In the genomic region with DNA sequence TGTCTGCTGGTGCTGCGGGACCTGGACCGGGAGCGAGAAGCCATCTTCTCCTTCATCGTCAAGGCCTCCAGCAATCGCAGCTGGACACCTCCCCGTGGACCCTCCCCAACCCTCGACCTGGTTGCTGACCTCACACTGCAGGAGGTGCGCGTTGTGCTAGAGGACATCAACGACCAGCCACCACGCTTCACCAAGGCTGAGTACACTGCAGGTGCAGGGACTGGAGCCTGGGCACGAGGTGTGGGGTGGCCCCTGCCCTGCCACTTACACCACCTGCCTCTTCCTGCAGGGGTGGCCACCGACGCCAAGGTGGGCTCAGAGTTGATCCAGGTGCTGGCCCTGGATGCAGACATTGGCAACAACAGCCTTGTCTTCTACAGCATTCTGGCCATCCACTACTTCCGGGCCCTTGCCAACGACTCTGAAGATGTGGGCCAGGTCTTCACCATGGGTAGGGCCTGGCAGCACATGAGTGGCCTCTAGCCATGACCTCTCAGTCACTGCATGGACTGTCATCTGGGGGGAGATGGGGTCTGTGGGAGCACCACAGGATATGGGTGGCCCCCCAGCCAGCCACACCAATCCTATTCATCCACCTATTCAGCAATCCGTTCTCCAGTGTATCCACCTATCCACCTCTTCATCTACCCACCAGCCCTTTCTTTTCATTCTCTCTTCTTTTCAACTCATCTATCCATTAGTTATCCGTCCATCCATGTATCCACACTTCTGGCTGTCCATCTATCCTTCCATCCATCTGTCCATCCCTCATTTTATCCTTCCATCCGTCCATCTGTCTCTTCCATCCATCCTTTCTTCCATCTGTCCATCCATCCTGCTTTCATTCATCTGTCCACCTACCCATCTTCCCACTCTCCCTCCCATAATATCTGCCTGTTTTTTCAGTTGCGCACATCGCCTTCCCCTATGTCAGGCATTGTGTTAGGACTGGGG, we compare ENCODE assay signal across 21 cellular contexts. TPM values are rescaled to one million over a fixed set of nuclear protein-coding genes. Genes with fewer than 3 reads are reported as not detected.
DNase-seq lines count a peak whose midpoint lies in the region; ATAC-seq, FAIRE-seq and TF ChIP-seq lines count a peak whose summit lies in the region.
"Had no signal": no experiment of that assay in that cellular context is flagged by ENCODE, and none has a peak within 500 bp of the region (broad histone marks: within the 10 kb centered on the region; RNA-seq: fewer than 3 reads in every experiment).

No MANE protein-coding gene starts in this region.

- H3K4me2 ChIP-seq in IMR-90 (ENCODE audit: low read depth, low read length) (no peak overlapping the region), osteoblast (ENCODE audit: insufficient read depth, low read length) (no peak overlapping the region)
- H3K4me2 ChIP-seq: GM23338 had no signal

- no peaks in the 10 kb centered on the region; the same call in 1 of the 2 replicates for H3K9me1 ChIP-seq in IMR-90 (ENCODE audit: insufficient read depth, low read length)

- no peak for TF ChIP-seq POLR2A in IMR-90 (IDR thresholded peaks at IDR 0.05; ENCODE audit: low read depth, low read length)

- dilution Hi-C loops in IMR-90 (cut with HindIII; ENCODE audit: low sequenced_read_pairs, unreplicated experiment): no loop called here

- CTCF ChIA-PET in CD8-positive, alpha-beta T cell (lab: Charles Lee): interaction anchor here (1.2 kb wide), 2 partner anchors 99 to 424 kb away, joined by 3 to 7 read pairs; no protein-coding TSS in a partner anchor
- CTCF ChIA-PET in IMR-90 (lab: Yijun Ruan, JAX): no interaction called here
- CTCF ChIA-PET in activated CD4-positive, alpha-beta T cell treated with anti-CD3 and anti-CD28 coated beads for 36 hours (lab: Charles Lee): interaction anchor here (0.8 kb wide), 1 partner anchor 34 kb away, joined by 4 read pairs; no protein-coding TSS in a partner anchor

- H3K23ac ChIP-seq in IMR-90 (ENCODE audit: low read depth, low read length): no peak overlapping the region

- no peak overlapping the region for H2BK5ac ChIP-seq in IMR-90 (ENCODE audit: low read depth, low read length, poor library complexity, severe bottlenecking)

- H4K20me1 ChIP-seq in IMR-90 (ENCODE audit: insufficient read depth, low read length) (peaks cover 10% of the 10 kb centered on the region; the same call in 1 of the 2 replicates), osteoblast (ENCODE audit: insufficient read depth, low read length) (no peaks in the 10 kb centered on the region)

- no peak for TF ChIP-seq CTCF in CD8-positive, alpha-beta T cell (IDR thresholded peaks at IDR 0.05)
- no peak for TF ChIP-seq CTCF in IMR-90 (conservative IDR thresholded peaks at IDR 0.05; ENCODE audit: low read depth, low read length)
- no peak for TF ChIP-seq CTCF in bronchial epithelial cell (IDR thresholded peaks at IDR 0.05; ENCODE audit: insufficient read depth, low read length, severe bottlenecking)
- no peak for TF ChIP-seq CTCF in osteoblast (IDR thresholded peaks at IDR 0.05; ENCODE audit: extremely low read depth, low read depth, low read length)

- no peak for ATAC-seq in CD8-positive, alpha-beta T cell
- no peak for ATAC-seq in IMR-90 (ENCODE audit: low read depth)
- no peak for ATAC-seq in activated CD4-positive, alpha-beta T cell treated with anti-CD3 and anti-CD28 coated beads for 36 hours
- ATAC-seq in Right ventricle myocardium superior (ENCODE audit: poor library complexity): no peak
- ATAC-seq: GM23338 had no signal

- no peak overlapping the region for H3K4me3 Mint-ChIP-seq in CD8-positive, alpha-beta T cell
- H3K4me3 Mint-ChIP-seq in activated CD4-positive, alpha-beta T cell treated with anti-CD3 and anti-CD28 coated beads for 36 hours: no peak overlapping the region
- H3K4me3 Mint-ChIP-seq: CD4-positive, CD25-positive, alpha-beta regulatory T cell; GM23338; HFFc6; IgD-negative memory B cell had no signal

- H2AK5ac ChIP-seq in IMR-90 (ENCODE audit: low read depth, low read length): no peak overlapping the region

- H4K5ac ChIP-seq in IMR-90 (ENCODE audit: low read depth, low read length): no peak overlapping the region

- H2BK120ac ChIP-seq in IMR-90 (ENCODE audit: low read depth, low read length): no peak overlapping the region

- no peak overlapping the region for H4K8ac ChIP-seq in IMR-90 (ENCODE audit: low read depth in 2 of 2, low read length in 2 of 2)

- POLR2A ChIA-PET in CD8-positive, alpha-beta T cell (lab: Charles Lee): no interaction called here
- POLR2A ChIA-PET in IMR-90 (lab: Charles Lee; ENCODE audit: unreplicated experiment): no interaction called here
- POLR2A ChIA-PET in activated CD4-positive, alpha-beta T cell treated with anti-CD3 and anti-CD28 coated beads for 36 hours (lab: Charles Lee): no interaction called here

- WGBS in IMR-90 (ENCODE audit: extremely low coverage in 2 of 2, insufficient read length in 1 of 2), 2 experiments: 84% methylated on average over 9 of the region's 21 CpGs; no CpG with 5 or more reads in 1 of the 2 experiments

- peaks cover 8% of the 10 kb centered on the region for H3K36me3 Mint-ChIP-seq in CD8-positive, alpha-beta T cell
- H3K36me3 Mint-ChIP-seq in activated CD4-positive, alpha-beta T cell treated with anti-CD3 and anti-CD28 coated beads for 36 hours (ENCODE audit: low read depth): no peaks in the 10 kb centered on the region
- H3K36me3 Mint-ChIP-seq: IgD-negative memory B cell had no signal

- no peaks in the 10 kb centered on the region for H3K9me3 Mint-ChIP-seq in CD8-positive, alpha-beta T cell
- no peaks in the 10 kb centered on the region for H3K9me3 Mint-ChIP-seq in activated CD4-positive, alpha-beta T cell treated with anti-CD3 and anti-CD28 coated beads for 36 hours (ENCODE audit: low read depth)
- H3K9me3 Mint-ChIP-seq: CD4-positive, CD25-positive, alpha-beta regulatory T cell; GM23338; HFFc6; IgD-negative memory B cell had no signal

- peaks cover 2% of the 10 kb centered on the region for H3K4me1 Mint-ChIP-seq in CD8-positive, alpha-beta T cell (ENCODE audit: low read depth)
- peaks cover 4% of the 10 kb centered on the region for H3K4me1 Mint-ChIP-seq in activated CD4-positive, alpha-beta T cell treated with anti-CD3 and anti-CD28 coated beads for 36 hours

- H3K79me2 ChIP-seq in osteoblast (ENCODE audit: insufficient read depth, low read length): no peaks in the 10 kb centered on the region

- H3K4me3 ChIP-seq in CD8-positive, alpha-beta T cell (ENCODE audit: low read depth, low read length): no peak overlapping the region
- no peak overlapping the region for H3K4me3 ChIP-seq in IMR-90 (ENCODE audit: insufficient read depth, low read depth, low read length)
- H3K4me3 ChIP-seq in bronchial epithelial cell (ENCODE audit: low read depth, low read length): no peak overlapping the region
- H3K4me3 ChIP-seq in osteoblast (ENCODE audit: insufficient read depth, low read length): no peak overlapping the region
- H3K4me3 ChIP-seq: GM23338 had no signal

- DNase-seq in CD8-positive, alpha-beta T cell: no peak
- DNase-seq in IMR-90: no peak
- no peak for DNase-seq in bronchial epithelial cell (ENCODE audit: low read depth)
- peak; percentile 58 for DNase-seq in osteoblast (ENCODE audit: insufficient read length, low spot score, missing footprints)
- no peak for DNase-seq in activated CD4-positive, CD25-positive, alpha-beta regulatory T cell (lab: John Stamatoyannopoulos, UW)
- DNase-seq in activated CD4-positive, alpha-beta T cell treated with anti-CD3 and anti-CD28 coated beads for 36 hours: no peak
- DNase-seq in Right ventricle myocardium superior: no peak
- DNase-seq in NCI-H2029 treated with DMSO at 0.1 percent for 48 hours (lab: John Stamatoyannopoulos, UW): no peak
- DNase-seq: BE2C; C1 segment of cervical spinal cord; Caco-2; CD4-positive, CD25-positive, alpha-beta regulatory T cell; DMS153; DMS79 treated with DMSO at 0.1 percent for 48 hours; GF-D8; HCEC 1CT; HFFc6 had no signal

- no peaks in the 10 kb centered on the region for H3K27me3 Mint-ChIP-seq in CD8-positive, alpha-beta T cell (ENCODE audit: low read depth)
- no peaks in the 10 kb centered on the region for H3K27me3 Mint-ChIP-seq in activated CD4-positive, alpha-beta T cell treated with anti-CD3 and anti-CD28 coated beads for 36 hours
- H3K27me3 Mint-ChIP-seq: CD4-positive, CD25-positive, alpha-beta regulatory T cell; IgD-negative memory B cell had no signal

- H2AK9ac ChIP-seq in IMR-90 (replicated peaks; ENCODE audit: low read depth, low read length, poor library complexity): peak overlapping the region; percentile 60

- no peak overlapping the region for H3K27ac ChIP-seq in CD8-positive, alpha-beta T cell (ENCODE audit: low read depth, low read length)
- H3K27ac ChIP-seq in IMR-90 (ENCODE audit: insufficient read depth, low read length): no peak overlapping the region
- no peak overlapping the region for H3K27ac ChIP-seq in osteoblast (ENCODE audit: low read depth, low read length)

- no peak overlapping the region for H3K14ac ChIP-seq in IMR-90 (replicated peaks; ENCODE audit: low read depth, low read length)

- H3K27ac Mint-ChIP-seq in CD8-positive, alpha-beta T cell: peak overlapping the region; percentile 6
- H3K27ac Mint-ChIP-seq in activated CD4-positive, alpha-beta T cell treated with anti-CD3 and anti-CD28 coated beads for 36 hours: no peak overlapping the region
- H3K27ac Mint-ChIP-seq: GM23338, HFFc6 had no signal

- no peaks in the 10 kb centered on the region for H3K79me1 ChIP-seq in IMR-90 (ENCODE audit: low read depth in 1 of 2, low read length in 2 of 2)

- in situ Hi-C loops in IMR-90 (cut with MboI; ENCODE audit: low sequenced_read_pairs): no loop called here

- no peak overlapping the region for H3K4ac ChIP-seq in IMR-90 (ENCODE audit: low read depth, low read length)

- FAIRE-seq in bronchial epithelial cell (lab: Jason Lieb, UNC): peak; percentile 23
- FAIRE-seq: H54, HTR-8/SVneo had no signal

- no peaks in the 10 kb centered on the region for H3K9me3 ChIP-seq in CD8-positive, alpha-beta T cell (ENCODE audit: low read length)
- H3K9me3 ChIP-seq in IMR-90 (ENCODE audit: control insufficient read depth, insufficient read depth, low read length) (no peaks in the 10 kb centered on the region), osteoblast (ENCODE audit: low read depth, low read length) (no peaks in the 10 kb centered on the region)
- H3K9me3 ChIP-seq: BE2C, Caco-2 had no signal

- H3K27me3 ChIP-seq in CD8-positive, alpha-beta T cell (ENCODE audit: insufficient read depth, low read length): no peaks in the 10 kb centered on the region
- peaks cover 21% of the 10 kb centered on the region for H3K27me3 ChIP-seq in IMR-90 (ENCODE audit: control insufficient read depth, insufficient read depth, low read length)
- no peaks in the 10 kb centered on the region for H3K27me3 ChIP-seq in bronchial epithelial cell (ENCODE audit: control insufficient read depth, insufficient read depth, low read length)
- H3K27me3 ChIP-seq in osteoblast (ENCODE audit: insufficient read depth, low read length): peaks cover 17% of the 10 kb centered on the region
- H3K27me3 ChIP-seq: BE2C had no signal

- no peak overlapping the region for H4K91ac ChIP-seq in IMR-90 (ENCODE audit: insufficient read depth, low read depth, low read length)

- no peak overlapping the region for H3K18ac ChIP-seq in IMR-90 (ENCODE audit: low read depth, low read length)

- TF ChIP-seq RAD21 in IMR-90 (IDR thresholded peaks at IDR 0.05; ENCODE audit: low read length): no peak

- H3K9ac ChIP-seq in IMR-90 (ENCODE audit: low read depth, low read length): no peak overlapping the region

- no peak overlapping the region for H2BK15ac ChIP-seq in IMR-90 (ENCODE audit: low read depth, low read length)

- H2AFZ ChIP-seq in IMR-90 (replicated peaks; ENCODE audit: low read length, poor library complexity) (no peak overlapping the region), osteoblast (ENCODE audit: low read length) (no peak overlapping the region)
- H2AFZ ChIP-seq: GM23338 had no signal

- H3K56ac ChIP-seq in IMR-90 (ENCODE audit: extremely low read depth, insufficient read depth, low read length): no peak overlapping the region

- intact Hi-C loops in CD8-positive, alpha-beta T cell (cut with DNase I, micrococcal nuclease): no loop called here
- intact Hi-C loops in IMR-90 (cut with micrococcal nuclease): no loop called here
- intact Hi-C loops in activated CD4-positive, alpha-beta T cell treated with anti-CD3 and anti-CD28 coated beads for 36 hours (cut with DNase I, micrococcal nuclease): no loop called here
- intact Hi-C loops in Right ventricle myocardium superior (cut with DNase I): loop anchor here (10.0 kb wide), 1 partner anchor 423 kb away; no protein-coding TSS in a partner anchor

- BruUV-seq in IMR-90 (replicated peaks; lab: Mats Ljungman, UMichigan): no TSS peak

- H2BK20ac ChIP-seq in IMR-90 (ENCODE audit: low read depth, low read length): no peak overlapping the region

- peaks cover 4% of the 10 kb centered on the region for H3K4me1 ChIP-seq in CD8-positive, alpha-beta T cell (ENCODE audit: insufficient read depth, low read length)
- H3K4me1 ChIP-seq in IMR-90 (ENCODE audit: control insufficient read depth, insufficient read depth, low read length) (no peaks in the 10 kb centered on the region), osteoblast (ENCODE audit: insufficient read depth, low read length) (no peaks in the 10 kb centered on the region)
- H3K4me1 ChIP-seq: Caco-2 had no signal

- no peaks in the 10 kb centered on the region for H3K36me3 ChIP-seq in CD8-positive, alpha-beta T cell (ENCODE audit: insufficient read depth, low read length)
- H3K36me3 ChIP-seq in IMR-90 (ENCODE audit: control insufficient read depth, insufficient read depth, low read length) (no peaks in the 10 kb centered on the region), bronchial epithelial cell (ENCODE audit: control insufficient read depth, insufficient read depth, low read length) (no peaks in the 10 kb centered on the region), osteoblast (ENCODE audit: insufficient read depth, low read length) (no peaks in the 10 kb centered on the region)
- H3K36me3 ChIP-seq: BE2C had no signal

RNA-seq across cellular contexts. Expression of a gene that starts 34.5 kb away (rescaled TPM):
- 10 to 100 TPM; 57.3 to 61.7 TPM for total RNA-seq in CD8-positive, alpha-beta T cell
- total RNA-seq in IMR-90 (2012; rRNA removed) (5.0 and 5.3 TPM in 2 replicates), bronchial epithelial cell (6.8 and 7.9 TPM in 2 replicates), osteoblast (69.5 and 75.3 TPM in 2 replicates), Right ventricle myocardium superior (116 TPM)
- polyA plus RNA-seq in IMR-90 (2012; rRNA removed): 23.8 and 25.1 TPM in 2 replicates
- polyA plus RNA-seq in IMR-90 (2012; cell fraction: cytosol; rRNA removed): 17.6 and 24.1 TPM in 2 replicates
- 10.6 and 25.6 TPM in 2 replicates for polyA plus RNA-seq in IMR-90 (2012; cell fraction: nucleus; rRNA removed; ENCODE audit: low replicate concordance)
- 100 to 1,000 TPM in 1 of 2 experiments, 10 to 100 TPM in 1; 78.2 to 104 TPM for total RNA-seq in activated CD4-positive, alpha-beta T cell treated with anti-CD3 and anti-CD28 coated beads for 36 hours

RNA-seq across cellular contexts. Expression of a gene that starts 43.2 kb away (rescaled TPM):
- 100 to 1,000 TPM; 156 to 161 TPM for total RNA-seq in CD8-positive, alpha-beta T cell
- 216 and 221 TPM in 2 replicates for total RNA-seq in IMR-90 (2012; rRNA removed)
- 876 TPM in 2 replicates for polyA plus RNA-seq in IMR-90 (2012; rRNA removed)
- polyA plus RNA-seq in IMR-90 (2012; cell fraction: cytosol; rRNA removed): 905 and 937 TPM in 2 replicates
- 546 and 844 TPM in 2 replicates for polyA plus RNA-seq in IMR-90 (2012; cell fraction: nucleus; rRNA removed; ENCODE audit: low replicate concordance)
- total RNA-seq in bronchial epithelial cell: 1,098 and 1,124 TPM in 2 replicates
- 1,248 and 1,391 TPM in 2 replicates for total RNA-seq in osteoblast
- total RNA-seq in activated CD4-positive, alpha-beta T cell treated with anti-CD3 and anti-CD28 coated beads for 36 hours: 100 to 1,000 TPM; 100 to 109 TPM
- total RNA-seq in Right ventricle myocardium superior: 1,816 TPM
